28 cellular contexts compared by ENCODE assay signal in the genomic region with DNA sequence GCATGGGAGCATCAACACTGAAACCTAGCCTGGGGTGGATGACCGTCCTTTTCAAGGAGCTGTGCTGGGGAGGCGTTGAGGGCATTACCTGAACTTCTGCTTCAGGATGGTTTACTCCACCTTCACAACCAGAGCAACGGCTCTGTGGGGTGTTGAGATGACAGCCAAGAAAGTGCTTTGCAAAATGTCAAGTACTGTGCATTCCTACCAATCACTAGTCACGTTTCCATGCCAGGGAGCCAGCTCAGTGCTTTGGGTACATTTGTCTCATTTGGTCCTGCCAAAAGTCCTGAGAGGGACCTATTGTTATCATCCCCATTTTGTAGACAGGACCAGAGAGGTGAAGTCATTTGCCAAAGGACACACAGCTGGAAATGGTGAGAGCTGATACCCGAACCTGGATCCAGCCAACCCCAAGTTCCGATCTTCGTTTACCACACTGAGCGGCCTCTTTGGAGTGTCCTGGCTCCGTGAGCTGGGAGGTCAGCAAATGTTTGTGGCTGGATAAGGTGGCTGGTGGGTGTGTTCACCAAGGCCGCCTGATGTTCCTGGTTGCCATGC.
"Had no signal": no experiment of that assay in that cellular context is flagged by ENCODE, and none has a peak within 500 bp of the region (broad histone marks: within the 10 kb centered on the region; RNA-seq: fewer than 3 reads in every experiment).

No MANE protein-coding gene starts in this region.

- H3K4me3 ChIP-seq: coronary artery, dorsolateral prefrontal cortex had no signal

- H3K27ac ChIP-seq: brain microvascular endothelial cell, coronary artery, dorsolateral prefrontal cortex, VCaP had no signal

- ATAC-seq: activated CD8-positive, alpha-beta T cell treated with anti-CD3 and anti-CD28 coated beads for 36 hours; activated T-cell treated with anti-CD3 and anti-CD28 coated beads, Interleukin-2, amount 50 U/mL, for 4 hours; activated T-helper 17 cell treated with anti-CD3 and anti-CD28 coated beads, Interleukin-2, amount 50 U/mL, for 72 hours; esophagus mucosa; WTC11 had no signal

- FAIRE-seq: astrocyte, bronchial epithelial cell, frontal cortex, TTC549 had no signal

- DNase-seq: activated CD4-positive, alpha-beta T cell treated with anti-CD3 and anti-CD28 coated beads for 1 hour; activated CD4-positive, alpha-beta T cell treated with anti-CD3 and anti-CD28 coated beads for 4 hours; activated CD4-positive, alpha-beta T cell treated with anti-CD3 and anti-CD28 coated beads, Interleukin-2, amount 10 ng/mL, durations not matched to agents 7 days and 5 days; activated CD4-positive, alpha-beta T cell treated with anti-CD3 and anti-CD28 coated beads, Interleukin-2, amount 50 U/mL, for 48 hours; activated CD8-positive, alpha-beta memory T cell treated with anti-CD3 and anti-CD28 coated beads for 24 hours; activated CD8-positive, alpha-beta T cell treated with anti-CD3 and anti-CD28 coated beads for 36 hours; activated effector memory CD4-positive, alpha-beta T cell treated with Interleukin-2 at 50 U/mL for 16 hours; activated gamma-delta T cell treated with Interleukin-2 at 50 U/mL for 16 hours; activated naive CD4-positive, alpha-beta T cell treated with anti-CD3 and anti-CD28 coated beads, Interleukin-2, amount 50 U/mL, for 16 hours; activated naive CD4-positive, alpha-beta T cell treated with Interleukin-2 at 50 U/mL for 16 hours; activated T-cell treated with anti-CD3 and anti-CD28 coated beads, Interleukin-2, amount 50 U/mL, for 4 hours; amniotic stem cell; anterior cingulate cortex; brain microvascular endothelial cell; dorsolateral prefrontal cortex; effector memory CD4-positive, alpha-beta T cell; endodermal cell; foreskin fibroblast; T-helper 2 cell had no signal

- H3K36me3 ChIP-seq: brain microvascular endothelial cell had no signal
